In genomic region chr16:3580686-3581085, GRCh38 we compare ENCODE assay signal across 13 cellular contexts. TPM values are rescaled to one million over a fixed set of nuclear protein-coding genes. Genes with fewer than 3 reads are reported as not detected.
DNase-seq lines count a peak whose midpoint lies in the region; ATAC-seq, FAIRE-seq and TF ChIP-seq lines count a peak whose summit lies in the region.
"Had no signal": no experiment of that assay in that cellular context is flagged by ENCODE, and none has a peak within 500 bp of the region (broad histone marks: within the 10 kb centered on the region; RNA-seq: fewer than 3 reads in every experiment).

No MANE protein-coding gene starts in this region.

- no peaks in the 10 kb centered on the region for H3K9me3 Mint-ChIP-seq in neural progenitor cell
- H3K9me3 Mint-ChIP-seq: activated T-cell treated with anti-CD3 and anti-CD28 coated beads, Interleukin-2, amount 50 U/mL, for 4 hours had no signal

- no peak for ATAC-seq in HG03025 (IDR thresholded peaks at IDR 0.05; ENCODE audit: low FRiP score, unreplicated experiment)
- ATAC-seq: activated T-cell treated with anti-CD3 and anti-CD28 coated beads, Interleukin-2, amount 50 U/mL, for 4 hours; Panc1 had no signal

- peaks cover 2% of the 10 kb centered on the region for H3K36me3 Mint-ChIP-seq in neural progenitor cell

- H3K9ac ChIP-seq in Karpas-422 (ENCODE audit: low read length) (peak overlapping the region; percentile 64; the same call in 1 of the 2 replicates), neural progenitor cell (peak overlapping the region; percentile 9), MM.1S (ENCODE audit: low read length) (no peak overlapping the region)

- no peak for TF ChIP-seq CTCF in DOHH2 (IDR thresholded peaks at IDR 0.05; ENCODE audit: low read depth, low read length, poor library complexity, severe bottlenecking)
- no peak for TF ChIP-seq CTCF in bronchial epithelial cell (IDR thresholded peaks at IDR 0.05; ENCODE audit: insufficient read depth, low read length, severe bottlenecking)
- no peak for TF ChIP-seq CTCF in neural progenitor cell (IDR thresholded peaks at IDR 0.05)
- no peak for TF ChIP-seq CTCF in MM.1S (IDR thresholded peaks at IDR 0.05; ENCODE audit: low read length)

- DNase-seq in Karpas-422 = no peak
- peak; percentile 47 for DNase-seq in bronchial epithelial cell (ENCODE audit: low read depth)
- DNase-seq in neural progenitor cell (ENCODE audit: low spot score) = peak; percentile 27
- no peak for DNase-seq in MM.1S
- no peak for DNase-seq in G401 (ENCODE audit: low spot score)
- DNase-seq: activated T-cell treated with anti-CD3 and anti-CD28 coated beads, Interleukin-2, amount 50 U/mL, for 4 hours; hypothalamus; NCI-H2081 treated with DMSO at 0.1 percent for 48 hours; testis had no signal

- H3K27me3 Mint-ChIP-seq in neural progenitor cell (ENCODE audit: insufficient read depth, low read depth) = no peaks in the 10 kb centered on the region

- H3K36me3 ChIP-seq in DOHH2 (ENCODE audit: control insufficient read depth, low read length) = peaks cover 59% of the 10 kb centered on the region
- peaks cover 12% of the 10 kb centered on the region; the same call in 1 of the 2 replicates for H3K36me3 ChIP-seq in Karpas-422 (ENCODE audit: insufficient read depth, low read length)
- H3K36me3 ChIP-seq in bronchial epithelial cell (ENCODE audit: control insufficient read depth, insufficient read depth, low read length) = no peaks in the 10 kb centered on the region
- H3K36me3 ChIP-seq in neural progenitor cell = no peaks in the 10 kb centered on the region
- no peaks in the 10 kb centered on the region for H3K36me3 ChIP-seq in MM.1S (replicated peaks; ENCODE audit: insufficient read depth, low read length)

- H3K4me1 ChIP-seq in DOHH2 (ENCODE audit: control insufficient read depth, low read length) (peaks cover 60% of the 10 kb centered on the region), Karpas-422 (ENCODE audit: low read length) (peaks cover 48% of the 10 kb centered on the region), neural progenitor cell (no peaks in the 10 kb centered on the region), MM.1S (ENCODE audit: low read length) (peaks cover 21% of the 10 kb centered on the region)
- H3K4me1 ChIP-seq: testis had no signal

- in situ Hi-C loops in G401 (cut with HindIII; ENCODE audit: low sequenced_read_pairs) = no loop called here

- H3K9me3 ChIP-seq in DOHH2 (ENCODE audit: control insufficient read depth, insufficient read depth, low read length) = no peaks in the 10 kb centered on the region
- H3K9me3 ChIP-seq in Karpas-422 (ENCODE audit: low read length) = no peaks in the 10 kb centered on the region
- H3K9me3 ChIP-seq in neural progenitor cell (ENCODE audit: low read depth) = no peaks in the 10 kb centered on the region
- no peaks in the 10 kb centered on the region for H3K9me3 ChIP-seq in MM.1S (replicated peaks; ENCODE audit: insufficient read depth, low read length)
- H3K9me3 ChIP-seq: testis had no signal

- H3F3A ChIP-seq in DOHH2 (ENCODE audit: control insufficient read depth, insufficient read depth) (peaks cover 15% of the 10 kb centered on the region), neural progenitor cell (ENCODE audit: low read depth) (no peaks in the 10 kb centered on the region), MM.1S (ENCODE audit: insufficient read depth, low read length) (0 out of 2 replicates have a peak, but pooled peaks cover 3% of the 10 kb centered on the region)

- no peak overlapping the region for H3K4me3 Mint-ChIP-seq in neural progenitor cell
- H3K4me3 Mint-ChIP-seq: activated T-cell treated with anti-CD3 and anti-CD28 coated beads, Interleukin-2, amount 50 U/mL, for 4 hours had no signal

- no peak for FAIRE-seq in bronchial epithelial cell (lab: Jason Lieb, UNC)
- FAIRE-seq: endothelial cell of umbilical vein had no signal

- peak overlapping the region; percentile 79 for H3K27ac Mint-ChIP-seq in neural progenitor cell

- H3K27ac ChIP-seq in DOHH2 (ENCODE audit: low read depth, low read length) (peak overlapping the region; percentile 91), Karpas-422 (ENCODE audit: low read length) (peak overlapping the region; percentile 95), neural progenitor cell (no peak overlapping the region), MM.1S (ENCODE audit: low read length) (no peak overlapping the region)
- H3K27ac ChIP-seq: testis had no signal

- H3K27me3 ChIP-seq in DOHH2 (ENCODE audit: control insufficient read depth, low read length) (no peaks in the 10 kb centered on the region), Karpas-422 (ENCODE audit: low read length) (no peaks in the 10 kb centered on the region), bronchial epithelial cell (ENCODE audit: control insufficient read depth, insufficient read depth, low read length) (no peaks in the 10 kb centered on the region), neural progenitor cell (no peaks in the 10 kb centered on the region), MM.1S (replicated peaks; ENCODE audit: insufficient read depth, low read length) (no peaks in the 10 kb centered on the region)
- H3K27me3 ChIP-seq: testis had no signal

- H3K4me1 Mint-ChIP-seq in neural progenitor cell = peaks cover 20% of the 10 kb centered on the region

- peaks cover 27% of the 10 kb centered on the region for H3K79me2 ChIP-seq in DOHH2 (ENCODE audit: control insufficient read depth, low read length)
- peaks cover 18% of the 10 kb centered on the region for H3K79me2 ChIP-seq in Karpas-422 (ENCODE audit: low read length)
- no peaks in the 10 kb centered on the region for H3K79me2 ChIP-seq in neural progenitor cell (ENCODE audit: low read depth)
- H3K79me2 ChIP-seq in MM.1S (ENCODE audit: low read length) = no peaks in the 10 kb centered on the region

- peak overlapping the region; percentile 49 for H3K4me3 ChIP-seq in DOHH2 (ENCODE audit: low read length)
- H3K4me3 ChIP-seq in Karpas-422 (ENCODE audit: low read length) = no peak overlapping the region
- H3K4me3 ChIP-seq in bronchial epithelial cell (ENCODE audit: low read depth, low read length) = no peak overlapping the region
- H3K4me3 ChIP-seq in neural progenitor cell = no peak overlapping the region
- H3K4me3 ChIP-seq in MM.1S (ENCODE audit: low read length) = no peak overlapping the region
- H3K4me3 ChIP-seq: testis had no signal

- H4K20me1 ChIP-seq in DOHH2 (ENCODE audit: control insufficient read depth, insufficient read depth, low read depth, low read length) (no peaks in the 10 kb centered on the region), Karpas-422 (ENCODE audit: insufficient read depth, low read depth, low read length) (no peaks in the 10 kb centered on the region), neural progenitor cell (ENCODE audit: low read depth) (no peaks in the 10 kb centered on the region), MM.1S (ENCODE audit: insufficient read depth, low read length) (no peaks in the 10 kb centered on the region)

- H3K4me2 ChIP-seq in DOHH2 (ENCODE audit: low read length) (peak overlapping the region; percentile 88), Karpas-422 (ENCODE audit: low read depth, low read length, poor library complexity, severe bottlenecking) (peak overlapping the region; percentile 43), neural progenitor cell (no peak overlapping the region), MM.1S (ENCODE audit: low read depth, low read length) (no peak overlapping the region)

- H2AFZ ChIP-seq in Karpas-422 (ENCODE audit: low read length) (no peak overlapping the region), neural progenitor cell (replicated peaks) (no peak overlapping the region), MM.1S (ENCODE audit: low read length) (no peak overlapping the region)

- no peaks in the 10 kb centered on the region for H3K9me2 ChIP-seq in DOHH2 (replicated peaks; ENCODE audit: control insufficient read depth, low read length)
- no peaks in the 10 kb centered on the region for H3K9me2 ChIP-seq in Karpas-422 (replicated peaks; ENCODE audit: insufficient read depth, low read length)
- H3K9me2 ChIP-seq in MM.1S (replicated peaks; ENCODE audit: insufficient read depth, low read length) = no peaks in the 10 kb centered on the region

RNA-seq across cellular contexts. Expression of gene NLRC3, which starts 3.5 kb away (rescaled TPM):
- total RNA-seq in Karpas-422 (2014; rRNA removed; shearing (Covaris generic); ENCODE audit: low replicate concordance) = 22.4 and 31.5 TPM in 2 replicates
- not detected in 2 replicates for total RNA-seq in bronchial epithelial cell
- total RNA-seq in neural progenitor cell (ENCODE audit: low replicate concordance) = 0.25 TPM in 1 of 2 replicates, not detected in the other
- total RNA-seq in G401 (2014; rRNA removed; shearing (Covaris generic)) = 0.12 TPM in 1 of 2 replicates, not detected in the other

RNA-seq across cellular contexts. Expression of gene SLX4, which starts 30.7 kb away (rescaled TPM):
- total RNA-seq in Karpas-422 (2014; rRNA removed; shearing (Covaris generic); ENCODE audit: low replicate concordance) = 9.1 and 12.7 TPM in 2 replicates
- 1.3 and 2.4 TPM in 2 replicates for total RNA-seq in bronchial epithelial cell
- total RNA-seq in neural progenitor cell (ENCODE audit: low replicate concordance) = 7.7 and 13.0 TPM in 2 replicates
- 4.8 and 5.9 TPM in 2 replicates for total RNA-seq in G401 (2014; rRNA removed; shearing (Covaris generic))

Comparison
In these comparisons a context has a peak if more than half of its experiments do, and no peak if none do; other contexts are left out.
1. H3K27ac ChIP-seq: peak in DOHH2 (single experiment) and Karpas-422 (single experiment); none in neural progenitor cell (single experiment) and MM.1S (single experiment).
2. H3K4me2 ChIP-seq: peak in DOHH2 (single experiment) and Karpas-422 (single experiment); none in neural progenitor cell (single experiment) and MM.1S (single experiment).
3. DNase-seq: peak in bronchial epithelial cell (single experiment) and neural progenitor cell (single experiment); none in Karpas-422 (single experiment), MM.1S (single experiment) and G401 (single experiment).
4. RNA of gene NLRC3, which starts 3.5 kb away (total RNA-seq): 22.4 to 31.5 TPM in Karpas-422; not detected in bronchial epithelial cell, 0.25 TPM in neural progenitor cell and 0.12 TPM in G401; every median in the first group is over 10 times any median in the second.